ENCODE assay signal across 20 cellular contexts in genomic region chr5:74829413-74829812, GRCh38. TPM values are rescaled to one million over a fixed set of nuclear protein-coding genes. Genes with fewer than 3 reads are reported as not detected.
DNase-seq lines count a peak whose midpoint lies in the region; ATAC-seq, FAIRE-seq and TF ChIP-seq lines count a peak whose summit lies in the region.
"Had no signal": no experiment of that assay in that cellular context is flagged by ENCODE, and none has a peak within 500 bp of the region (broad histone marks: within the 10 kb centered on the region; RNA-seq: fewer than 3 reads in every experiment).

No MANE protein-coding gene starts in this region.

- no peak for FAIRE-seq in K562 (lab: Jason Lieb, UNC)
- FAIRE-seq: GM12891, GM19239, H54 had no signal

- H3K79me1 ChIP-seq in IMR-90 (ENCODE audit: low read depth in 1 of 2, low read length in 2 of 2): no peaks in the 10 kb centered on the region

- TF ChIP-seq RAD21 in HCT116 (IDR thresholded peaks at IDR 0.05; ENCODE audit: low read depth) (no peak), IMR-90 (IDR thresholded peaks at IDR 0.05; ENCODE audit: low read length) (no peak), K562 (CRISPR knock-in tag; conservative IDR thresholded peaks at IDR 0.05 in 1 of 2, IDR thresholded peaks at IDR 0.05 in 1 of 2) (no peak)

- POLR2A ChIA-PET in HCT116 (lab: Charles Lee) (no interaction called here), IMR-90 (lab: Charles Lee; ENCODE audit: unreplicated experiment) (interaction anchor here (0.6 kb wide), 1 partner anchor 13 kb away, joined by 7 read pairs; no protein-coding TSS in a partner anchor), K562 (lab: Yijun Ruan, JAX) (no interaction called here)

- H4K8ac ChIP-seq in IMR-90 (ENCODE audit: low read depth in 2 of 2, low read length in 2 of 2): no peak overlapping the region

- H3K23ac ChIP-seq in IMR-90 (ENCODE audit: low read depth, low read length): no peak overlapping the region

- H3K27ac ChIP-seq in HCT116 (ENCODE audit: low read depth, low read length): no peak overlapping the region
- no peak overlapping the region for H3K27ac ChIP-seq in IMR-90 (ENCODE audit: insufficient read depth, low read length)
- H3K27ac ChIP-seq in K562 (ENCODE audit: extremely low read depth, low read depth, low read length): no peak overlapping the region
- H3K27ac ChIP-seq: BLaER1, C4-2B had no signal

- H3K4me3 ChIP-seq in HCT116 (replicated peaks in 1 of 2; ENCODE audit: low read depth in 1 of 2, low read length in 2 of 2): no peak overlapping the region
- H3K4me3 ChIP-seq in IMR-90 (ENCODE audit: insufficient read depth, low read depth, low read length): no peak overlapping the region
- no peak overlapping the region for H3K4me3 ChIP-seq in K562
- H3K4me3 ChIP-seq: BLaER1, GM23338, HAP-1 had no signal

- H3K9ac ChIP-seq in HCT116 (ENCODE audit: low read length): no peak overlapping the region
- no peak overlapping the region for H3K9ac ChIP-seq in IMR-90 (ENCODE audit: low read depth, low read length)
- no peak overlapping the region for H3K9ac ChIP-seq in K562 (ENCODE audit: insufficient read depth in 1 of 2, low read depth in 2 of 2, low read length in 2 of 2)
- H3K9ac ChIP-seq: BLaER1 had no signal

- H3K79me2 ChIP-seq in HCT116 (ENCODE audit: insufficient read depth, low read length): no peaks in the 10 kb centered on the region
- no peaks in the 10 kb centered on the region for H3K79me2 ChIP-seq in K562 (ENCODE audit: control insufficient read depth, insufficient read depth, low read length)

- no peak overlapping the region for H2AK5ac ChIP-seq in IMR-90 (ENCODE audit: low read depth, low read length)

- no peaks in the 10 kb centered on the region for H4K20me1 ChIP-seq in HCT116 (ENCODE audit: insufficient read depth)
- no peaks in the 10 kb centered on the region for H4K20me1 ChIP-seq in IMR-90 (ENCODE audit: insufficient read depth, low read length)
- no peaks in the 10 kb centered on the region for H4K20me1 ChIP-seq in K562 (replicated peaks; ENCODE audit: control insufficient read depth, insufficient read depth, low read length)
- H4K20me1 ChIP-seq: BLaER1 had no signal

- no peak overlapping the region for H4K5ac ChIP-seq in IMR-90 (ENCODE audit: low read depth, low read length)

- RAD21 ChIA-PET in HCT116 (lab: Charles Lee; ENCODE audit: low non-redundant PET in 1 of 2, low total read pairs in 2 of 2, uncharacterized antibody in 2 of 2, unreplicated experiment in 2 of 2): no interaction called here

- no peak for TF ChIP-seq CTCF in HCT116 (IDR thresholded peaks at IDR 0.05 in 2 of 3, conservative IDR thresholded peaks at IDR 0.05 in 1 of 3; ENCODE audit: borderline replicate concordance in 1 of 3, insufficient read depth in 1 of 3, low read depth in 2 of 3, low read length in 2 of 3)
- TF ChIP-seq CTCF in IMR-90 (conservative IDR thresholded peaks at IDR 0.05; ENCODE audit: low read depth, low read length): no peak
- no peak for TF ChIP-seq CTCF in K562 (IDR thresholded peaks at IDR 0.05 in 2 of 3, conservative IDR thresholded peaks at IDR 0.05 in 1 of 3; ENCODE audit: insufficient read depth in 2 of 3, low read depth in 1 of 3, low read length in 3 of 3)

- H3K9me3 ChIP-seq in HCT116 (ENCODE audit: control insufficient read depth in 1 of 2, insufficient read depth in 1 of 2, low read depth in 1 of 2, low read length in 2 of 2): no peaks in the 10 kb centered on the region
- no peaks in the 10 kb centered on the region for H3K9me3 ChIP-seq in IMR-90 (ENCODE audit: control insufficient read depth, insufficient read depth, low read length)
- no peaks in the 10 kb centered on the region for H3K9me3 ChIP-seq in K562 (replicated peaks; ENCODE audit: control insufficient read depth, insufficient read depth, low read depth, low read length)
- H3K9me3 ChIP-seq: BLaER1, HAP-1 had no signal

- no peak overlapping the region for H2BK5ac ChIP-seq in IMR-90 (ENCODE audit: low read depth, low read length, poor library complexity, severe bottlenecking)

- H3K27me3 ChIP-seq in HCT116 (ENCODE audit: insufficient read depth, low read length) (no peaks in the 10 kb centered on the region), IMR-90 (ENCODE audit: control insufficient read depth, insufficient read depth, low read length) (peaks cover 2% of the 10 kb centered on the region; the same call in 1 of the 2 replicates), K562 (ENCODE audit: control insufficient read depth in 2 of 2, insufficient read depth in 2 of 2, low read length in 2 of 2) (no peaks in the 10 kb centered on the region; a peak in 1 of 5 replicates)
- H3K27me3 ChIP-seq: BLaER1 had no signal

- H3K36me3 ChIP-seq in HCT116 (ENCODE audit: control insufficient read depth in 1 of 2, insufficient read depth in 2 of 2, low read length in 2 of 2): no peaks in the 10 kb centered on the region; a peak in 1 of 4 replicates
- H3K36me3 ChIP-seq in IMR-90 (ENCODE audit: control insufficient read depth, insufficient read depth, low read length): no peaks in the 10 kb centered on the region
- no peaks in the 10 kb centered on the region for H3K36me3 ChIP-seq in K562 (ENCODE audit: control insufficient read depth, insufficient read depth, low read length)

- no peak overlapping the region for H2AK9ac ChIP-seq in IMR-90 (replicated peaks; ENCODE audit: low read depth, low read length, poor library complexity)

- BruUV-seq in HCT116 (replicated peaks; lab: Mats Ljungman, UMichigan): no TSS peak
- no TSS peak for BruUV-seq in IMR-90 (replicated peaks; lab: Mats Ljungman, UMichigan)
- BruUV-seq in K562 (replicated peaks; lab: Mats Ljungman, UMichigan): no TSS peak

- ATAC-seq in HCT116 (no peak), IMR-90 (ENCODE audit: low read depth) (no peak), K562 (no peak)
- ATAC-seq: GM23338 had no signal

- H3K4ac ChIP-seq in IMR-90 (ENCODE audit: low read depth, low read length): no peak overlapping the region

- H3K9me1 ChIP-seq in IMR-90 (ENCODE audit: insufficient read depth, low read length) (no peaks in the 10 kb centered on the region), K562 (ENCODE audit: control insufficient read depth, insufficient read depth, low read length) (no peaks in the 10 kb centered on the region)

- H3K14ac ChIP-seq in IMR-90 (replicated peaks; ENCODE audit: low read depth, low read length): no peak overlapping the region

- TF ChIP-seq POLR2A in HCT116 (IDR thresholded peaks at IDR 0.05; ENCODE audit: borderline replicate concordance, extremely low read depth, insufficient read depth, insufficient read length) (no peak), IMR-90 (IDR thresholded peaks at IDR 0.05; ENCODE audit: low read depth, low read length) (no peak), K562 (conservative IDR thresholded peaks at IDR 0.05) (no peak)

- TF ChIP-seq EP300 in K562 (IDR thresholded peaks at IDR 0.05; ENCODE audit: low read length): no peak

- H3K4me2 ChIP-seq in HCT116 (ENCODE audit: low read length): no peak overlapping the region
- no peak overlapping the region for H3K4me2 ChIP-seq in IMR-90 (ENCODE audit: low read depth, low read length)
- H3K4me2 ChIP-seq in K562 (ENCODE audit: insufficient read depth, low read length): no peak overlapping the region
- H3K4me2 ChIP-seq: BLaER1, GM23338 had no signal

- dilution Hi-C loops in IMR-90 (cut with HindIII; ENCODE audit: low sequenced_read_pairs, unreplicated experiment): no loop called here

- no peaks in the 10 kb centered on the region for H3K4me1 ChIP-seq in HCT116 (ENCODE audit: control insufficient read depth in 1 of 2, insufficient read depth in 2 of 2, low read length in 2 of 2)
- H3K4me1 ChIP-seq in IMR-90 (ENCODE audit: control insufficient read depth, insufficient read depth, low read length): no peaks in the 10 kb centered on the region
- no peaks in the 10 kb centered on the region for H3K4me1 ChIP-seq in K562 (replicated peaks in 1 of 2; ENCODE audit: control insufficient read depth in 2 of 2, insufficient read depth in 2 of 2, low read length in 2 of 2)
- H3K4me1 ChIP-seq: BLaER1, HAP-1 had no signal

- no peak overlapping the region for H3K18ac ChIP-seq in IMR-90 (ENCODE audit: low read depth, low read length)

- intact Hi-C loops in HCT116 (cut with micrococcal nuclease): no loop called here
- intact Hi-C loops in IMR-90 (cut with micrococcal nuclease): no loop called here
- intact Hi-C loops in K562 (cut with micrococcal nuclease): no loop called here

- no peak overlapping the region for H4K91ac ChIP-seq in IMR-90 (ENCODE audit: insufficient read depth, low read depth, low read length)

- no peak for DNase-seq in HCT116 (ENCODE audit: low read depth, low spot score)
- DNase-seq in IMR-90: no peak
- no peak for DNase-seq in K562 (ENCODE audit: extremely low read depth in 1 of 4, low spot score in 3 of 4)
- DNase-seq in GM19238 (ENCODE audit: insufficient read length, low spot score): no peak
- DNase-seq in activated CD4-positive, CD25-positive, alpha-beta regulatory T cell treated with anti-CD3 and anti-CD28 coated beads, Interleukin-2, amount 50 U/mL, for 72 hours: no peak
- no peak for DNase-seq in NCI-H2196 (lab: John Stamatoyannopoulos, UW; ENCODE audit: unreplicated experiment)
- DNase-seq: Calu3; CD4-positive, CD25-positive, alpha-beta regulatory T cell; CD8-positive, alpha-beta memory T cell; COR-L47; DMS53; DMS79 treated with DMSO at 0.1 percent for 48 hours; GF-D8 had no signal

- CTCF ChIA-PET in HCT116 (lab: Charles Lee): no interaction called here
- CTCF ChIA-PET in IMR-90 (lab: Yijun Ruan, JAX): no interaction called here
- CTCF ChIA-PET in K562 (lab: Yijun Ruan, JAX; ENCODE audit: low intra/inter-chr PET ratio): no interaction called here

- H3K56ac ChIP-seq in IMR-90 (ENCODE audit: extremely low read depth, insufficient read depth, low read length): no peak overlapping the region

- no peak overlapping the region for H2AFZ ChIP-seq in HCT116 (ENCODE audit: low read depth, low read length, poor library complexity, severe bottlenecking)
- H2AFZ ChIP-seq in IMR-90 (replicated peaks; ENCODE audit: low read length, poor library complexity): no peak overlapping the region
- H2AFZ ChIP-seq in K562 (ENCODE audit: low read depth, low read length): no peak overlapping the region
- H2AFZ ChIP-seq: GM23338 had no signal

- H2BK15ac ChIP-seq in IMR-90 (ENCODE audit: low read depth, low read length): no peak overlapping the region

- no CpG with 5 or more reads among the region's 7 CpGs for WGBS in IMR-90 (ENCODE audit: extremely low coverage in 2 of 2, insufficient read length in 1 of 2), 2 experiments
- 3% methylated on average over 7 of the region's 7 CpGs for WGBS in K562 (ENCODE audit: insufficient coverage, low coverage, missing lambda C conversion rate)

- no peaks in the 10 kb centered on the region for H3K9me2 ChIP-seq in HCT116 (ENCODE audit: insufficient read depth)

- H2BK20ac ChIP-seq in IMR-90 (ENCODE audit: low read depth, low read length): no peak overlapping the region

- in situ Hi-C loops in IMR-90 (cut with MboI; ENCODE audit: low sequenced_read_pairs) (no loop called here), K562 (cut with MboI) (no loop called here)

- H2BK120ac ChIP-seq in IMR-90 (ENCODE audit: low read depth, low read length): no peak overlapping the region

RNA-seq across cellular contexts. Expression of gene FAM169A, which starts 36.8 kb away (rescaled TPM):
- 23.2 TPM for total RNA-seq in HCT116 (2021; ENCODE audit: unreplicated experiment)
- 4.2 and 6.5 TPM in 2 replicates for polyA plus RNA-seq in HCT116 (2012)
- under 0.01 TPM in 2 replicates for total RNA-seq in IMR-90 (2012; rRNA removed)
- not detected in 2 replicates for polyA plus RNA-seq in IMR-90 (2012; rRNA removed)
- polyA plus RNA-seq in IMR-90 (2012; cell fraction: cytosol; rRNA removed): not detected in 2 replicates
- polyA plus RNA-seq in IMR-90 (2012; cell fraction: nucleus; rRNA removed; ENCODE audit: low replicate concordance): 0.02 TPM in 1 of 2 replicates, not detected in the other
- not detected in 2 replicates for total RNA-seq in K562 (2011; cell fraction: chromatin; rRNA removed; ENCODE audit: low replicate concordance)
- total RNA-seq in K562 (2011; cell fraction: nucleolus; rRNA removed): not detected in 2 replicates
- not detected in 2 replicates for total RNA-seq in K562 (2011; cell fraction: nucleoplasm; rRNA removed)
- not detected in 2 replicates for total RNA-seq in K562 (2014; rRNA removed)
- total RNA-seq in K562 (2014; rRNA removed; fragmentation: Illumina TruSeq; extraction: Trizol): not detected in 2 replicates
- total RNA-seq in K562 (2015; rRNA removed; fragmentation: Illumina TruSeq; extraction: Trizol): not detected in 2 replicates
- total RNA-seq in K562 (2021): 0.04 and 0.07 TPM in 2 replicates
- not detected in 2 replicates for polyA plus RNA-seq in K562 (2011; rRNA removed)
- not detected in 2 replicates for polyA plus RNA-seq in K562 (2011; cell fraction: cytosol; rRNA removed)
- not detected in 2 replicates for polyA plus RNA-seq in K562 (2011; cell fraction: nucleus; rRNA removed)
- polyA plus RNA-seq in K562 (2012): 0.01 TPM in 1 of 2 replicates, not detected in the other
- not detected in 2 replicates for polyA plus RNA-seq in K562 (2014; fragmentation: Illumina TruSeq; extraction: Trizol)
- polyA plus RNA-seq in K562 (2014; fragmentation: Nextera tagmentation; extraction: Ambion mirVana): under 1 TPM in 1 of 2 experiments, not detected in 1; 0.01 TPM
- not detected in 2 replicates for polyA plus RNA-seq in K562 (2014; rRNA removed)
- not detected in 2 replicates for polyA minus RNA-seq in K562 (2011; rRNA and poly(A)+ RNA removed)
- not detected in 2 replicates for polyA minus RNA-seq in K562 (2011; cell fraction: cytosol; rRNA and poly(A)+ RNA removed)
- not detected in 2 replicates for polyA minus RNA-seq in K562 (2011; cell fraction: nucleus; rRNA and poly(A)+ RNA removed)

Comparison
In these comparisons a context has a peak if more than half of its experiments do, and no peak if none do; other contexts are left out.
1. RNA of gene FAM169A, which starts 36.8 kb away (total RNA-seq): 23.2 TPM in HCT116 (single experiment); under 0.01 TPM in IMR-90 and 0.04 to 0.07 TPM in K562; every median in the first group is over 10 times any median in the second.
2. Of the 22 proteins assayed by ChIP-seq in both K562 and HCT116: peak only in K562: none; only in HCT116: none; in both: CEBPB; in neither: 21.